1 cellular context compared by ENCODE assay signal in the genomic region with DNA sequence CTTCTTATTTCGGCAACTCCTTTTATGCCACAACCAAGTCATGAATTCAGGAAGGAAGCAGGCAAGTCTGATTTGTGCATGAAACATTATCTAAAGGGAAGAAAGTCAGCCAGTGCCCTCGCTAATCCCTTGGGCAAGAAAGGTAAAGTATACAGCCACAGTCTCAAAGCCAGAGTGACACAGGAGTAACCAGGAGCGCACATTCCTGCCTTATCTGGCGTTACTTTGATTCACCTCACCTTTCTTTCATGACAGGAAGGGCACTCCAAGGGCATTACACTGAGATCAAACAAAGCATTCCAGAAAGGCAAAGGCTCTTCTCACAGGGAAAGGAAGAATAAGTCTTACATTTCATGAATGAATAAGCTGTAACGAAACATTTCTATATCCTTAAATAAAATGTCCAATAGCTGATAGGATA.
A peak's percentile ranks its signal among the peaks of the same experiment; 100 is the strongest.
TF ChIP-seq lines count a peak whose summit lies in the region.

No MANE protein-coding gene starts in this region.

TF ChIP-seq in HepG2, 621 proteins besides CTCF, POLR2A, EP300 and RAD21 (continued from another document and continues in another):
- TF ChIP-seq SYNCRIP (IDR thresholded peaks at IDR 0.05; ENCODE audit: insufficient read depth, low read depth, low read length) = no peak
- TF ChIP-seq, protein P1, sequence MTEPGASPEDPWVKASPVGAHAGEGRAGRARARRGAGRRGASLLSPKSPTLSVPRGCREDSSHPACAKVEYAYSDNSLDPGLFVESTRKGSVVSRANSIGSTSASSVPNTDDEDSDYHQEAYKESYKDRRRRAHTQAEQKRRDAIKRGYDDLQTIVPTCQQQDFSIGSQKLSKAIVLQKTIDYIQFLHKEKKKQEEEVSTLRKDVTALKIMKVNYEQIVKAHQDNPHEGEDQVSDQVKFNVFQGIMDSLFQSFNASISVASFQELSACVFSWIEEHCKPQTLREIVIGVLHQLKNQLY (CRISPR knock-in tag; IDR thresholded peaks at IDR 0.05) = peak; percentile 79
- peak; percentile 95 for TF ChIP-seq FOSL2 (CRISPR knock-in tag; IDR thresholded peaks at IDR 0.05)
- TF ChIP-seq, protein P2, sequence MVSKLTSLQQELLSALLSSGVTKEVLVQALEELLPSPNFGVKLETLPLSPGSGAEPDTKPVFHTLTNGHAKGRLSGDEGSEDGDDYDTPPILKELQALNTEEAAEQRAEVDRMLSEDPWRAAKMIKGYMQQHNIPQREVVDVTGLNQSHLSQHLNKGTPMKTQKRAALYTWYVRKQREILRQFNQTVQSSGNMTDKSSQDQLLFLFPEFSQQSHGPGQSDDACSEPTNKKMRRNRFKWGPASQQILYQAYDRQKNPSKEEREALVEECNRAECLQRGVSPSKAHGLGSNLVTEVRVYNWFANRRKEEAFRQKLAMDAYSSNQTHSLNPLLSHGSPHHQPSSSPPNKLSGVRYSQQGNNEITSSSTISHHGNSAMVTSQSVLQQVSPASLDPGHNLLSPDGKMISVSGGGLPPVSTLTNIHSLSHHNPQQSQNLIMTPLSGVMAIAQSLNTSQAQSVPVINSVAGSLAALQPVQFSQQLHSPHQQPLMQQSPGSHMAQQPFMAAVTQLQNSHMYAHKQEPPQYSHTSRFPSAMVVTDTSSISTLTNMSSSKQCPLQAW (CRISPR knock-in tag; IDR thresholded peaks at IDR 0.05) = no peak; the same call in 1 of the 2 replicates
- peak; percentile 40; the same call in 1 of the 2 replicates for TF ChIP-seq GATAD1 (CRISPR knock-in tag; IDR thresholded peaks at IDR 0.05)
- 0 out of 2 replicates have a peak, but pooled peaks have one; percentile 12 for TF ChIP-seq ERF (CRISPR knock-in tag; IDR thresholded peaks at IDR 0.05)
- 0 out of 2 replicates have a peak, but pooled peaks have one; percentile 55 for TF ChIP-seq HOXA5 (CRISPR knock-in tag; IDR thresholded peaks at IDR 0.05)
- TF ChIP-seq ZFP90 (CRISPR knock-in tag; IDR thresholded peaks at IDR 0.05; ENCODE audit: borderline replicate concordance) = 0 out of 2 replicates have a peak, but pooled peaks have one; percentile 57
- peak; percentile 52; the same call in 1 of the 2 replicates for TF ChIP-seq YEATS4 (CRISPR knock-in tag; IDR thresholded peaks at IDR 0.05; ENCODE audit: borderline replicate concordance)
- TF ChIP-seq, protein P3, sequence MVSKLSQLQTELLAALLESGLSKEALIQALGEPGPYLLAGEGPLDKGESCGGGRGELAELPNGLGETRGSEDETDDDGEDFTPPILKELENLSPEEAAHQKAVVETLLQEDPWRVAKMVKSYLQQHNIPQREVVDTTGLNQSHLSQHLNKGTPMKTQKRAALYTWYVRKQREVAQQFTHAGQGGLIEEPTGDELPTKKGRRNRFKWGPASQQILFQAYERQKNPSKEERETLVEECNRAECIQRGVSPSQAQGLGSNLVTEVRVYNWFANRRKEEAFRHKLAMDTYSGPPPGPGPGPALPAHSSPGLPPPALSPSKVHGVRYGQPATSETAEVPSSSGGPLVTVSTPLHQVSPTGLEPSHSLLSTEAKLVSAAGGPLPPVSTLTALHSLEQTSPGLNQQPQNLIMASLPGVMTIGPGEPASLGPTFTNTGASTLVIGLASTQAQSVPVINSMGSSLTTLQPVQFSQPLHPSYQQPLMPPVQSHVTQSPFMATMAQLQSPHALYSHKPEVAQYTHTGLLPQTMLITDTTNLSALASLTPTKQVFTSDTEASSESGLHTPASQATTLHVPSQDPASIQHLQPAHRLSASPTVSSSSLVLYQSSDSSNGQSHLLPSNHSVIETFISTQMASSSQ (IDR thresholded peaks at IDR 0.05; ENCODE audit: low read depth) = peak; percentile 60
- TF ChIP-seq, protein P3 (CRISPR knock-in tag; IDR thresholded peaks at IDR 0.05; ENCODE audit: borderline replicate concordance) = peak; percentile 90; the same call in 1 of the 2 replicates
- TF ChIP-seq, protein P4, sequence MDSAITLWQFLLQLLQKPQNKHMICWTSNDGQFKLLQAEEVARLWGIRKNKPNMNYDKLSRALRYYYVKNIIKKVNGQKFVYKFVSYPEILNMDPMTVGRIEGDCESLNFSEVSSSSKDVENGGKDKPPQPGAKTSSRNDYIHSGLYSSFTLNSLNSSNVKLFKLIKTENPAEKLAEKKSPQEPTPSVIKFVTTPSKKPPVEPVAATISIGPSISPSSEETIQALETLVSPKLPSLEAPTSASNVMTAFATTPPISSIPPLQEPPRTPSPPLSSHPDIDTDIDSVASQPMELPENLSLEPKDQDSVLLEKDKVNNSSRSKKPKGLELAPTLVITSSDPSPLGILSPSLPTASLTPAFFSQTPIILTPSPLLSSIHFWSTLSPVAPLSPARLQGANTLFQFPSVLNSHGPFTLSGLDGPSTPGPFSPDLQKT (CRISPR knock-in tag; IDR thresholded peaks at IDR 0.05; ENCODE audit: borderline replicate concordance) = no peak
- TF ChIP-seq, protein P5, sequence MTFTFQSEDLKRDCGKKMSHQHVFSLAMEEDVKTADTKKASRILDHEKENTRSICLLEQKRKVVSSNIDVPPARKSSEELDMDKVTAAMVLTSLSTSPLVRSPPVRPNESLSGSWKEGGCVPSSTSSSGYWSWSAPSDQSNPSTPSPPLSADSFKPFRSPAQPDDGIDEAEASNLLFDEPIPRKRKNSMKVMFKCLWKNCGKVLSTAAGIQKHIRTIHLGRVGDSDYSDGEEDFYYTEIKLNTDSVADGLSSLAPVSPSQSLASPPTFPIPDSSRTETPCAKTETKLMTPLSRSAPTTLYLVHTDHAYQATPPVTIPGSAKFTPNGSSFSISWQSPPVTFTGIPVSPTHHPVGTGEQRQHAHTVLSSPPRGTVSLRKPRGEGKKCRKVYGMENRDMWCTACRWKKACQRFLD (CRISPR knock-in tag; IDR thresholded peaks at IDR 0.05; ENCODE audit: borderline replicate concordance) = no peak
- TF ChIP-seq, protein P6, sequence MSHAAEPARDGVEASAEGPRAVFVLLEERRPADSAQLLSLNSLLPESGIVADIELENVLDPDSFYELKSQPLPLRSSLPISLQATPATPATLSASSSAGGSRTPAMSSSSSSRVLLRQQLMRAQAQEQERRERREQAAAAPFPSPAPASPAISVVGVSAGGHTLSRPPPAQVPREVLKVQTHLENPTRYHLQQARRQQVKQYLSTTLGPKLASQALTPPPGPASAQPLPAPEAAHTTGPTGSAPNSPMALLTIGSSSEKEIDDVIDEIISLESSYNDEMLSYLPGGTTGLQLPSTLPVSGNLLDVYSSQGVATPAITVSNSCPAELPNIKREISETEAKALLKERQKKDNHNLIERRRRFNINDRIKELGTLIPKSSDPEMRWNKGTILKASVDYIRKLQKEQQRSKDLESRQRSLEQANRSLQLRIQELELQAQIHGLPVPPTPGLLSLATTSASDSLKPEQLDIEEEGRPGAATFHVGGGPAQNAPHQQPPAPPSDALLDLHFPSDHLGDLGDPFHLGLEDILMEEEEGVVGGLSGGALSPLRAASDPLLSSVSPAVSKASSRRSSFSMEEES (CRISPR knock-in tag; IDR thresholded peaks at IDR 0.05) = 0 out of 2 replicates have a peak, but pooled peaks have one; percentile 33
- TF ChIP-seq ZNF543 (CRISPR knock-in tag; IDR thresholded peaks at IDR 0.05) = no peak
- TF ChIP-seq HDAC2 (CRISPR knock-in tag; IDR thresholded peaks at IDR 0.05) = peak; percentile 95
- TF ChIP-seq EZH2 (conservative IDR thresholded peaks at IDR 0.05; ENCODE audit: low read depth, low read length) = no peak
- TF ChIP-seq, protein P7, sequence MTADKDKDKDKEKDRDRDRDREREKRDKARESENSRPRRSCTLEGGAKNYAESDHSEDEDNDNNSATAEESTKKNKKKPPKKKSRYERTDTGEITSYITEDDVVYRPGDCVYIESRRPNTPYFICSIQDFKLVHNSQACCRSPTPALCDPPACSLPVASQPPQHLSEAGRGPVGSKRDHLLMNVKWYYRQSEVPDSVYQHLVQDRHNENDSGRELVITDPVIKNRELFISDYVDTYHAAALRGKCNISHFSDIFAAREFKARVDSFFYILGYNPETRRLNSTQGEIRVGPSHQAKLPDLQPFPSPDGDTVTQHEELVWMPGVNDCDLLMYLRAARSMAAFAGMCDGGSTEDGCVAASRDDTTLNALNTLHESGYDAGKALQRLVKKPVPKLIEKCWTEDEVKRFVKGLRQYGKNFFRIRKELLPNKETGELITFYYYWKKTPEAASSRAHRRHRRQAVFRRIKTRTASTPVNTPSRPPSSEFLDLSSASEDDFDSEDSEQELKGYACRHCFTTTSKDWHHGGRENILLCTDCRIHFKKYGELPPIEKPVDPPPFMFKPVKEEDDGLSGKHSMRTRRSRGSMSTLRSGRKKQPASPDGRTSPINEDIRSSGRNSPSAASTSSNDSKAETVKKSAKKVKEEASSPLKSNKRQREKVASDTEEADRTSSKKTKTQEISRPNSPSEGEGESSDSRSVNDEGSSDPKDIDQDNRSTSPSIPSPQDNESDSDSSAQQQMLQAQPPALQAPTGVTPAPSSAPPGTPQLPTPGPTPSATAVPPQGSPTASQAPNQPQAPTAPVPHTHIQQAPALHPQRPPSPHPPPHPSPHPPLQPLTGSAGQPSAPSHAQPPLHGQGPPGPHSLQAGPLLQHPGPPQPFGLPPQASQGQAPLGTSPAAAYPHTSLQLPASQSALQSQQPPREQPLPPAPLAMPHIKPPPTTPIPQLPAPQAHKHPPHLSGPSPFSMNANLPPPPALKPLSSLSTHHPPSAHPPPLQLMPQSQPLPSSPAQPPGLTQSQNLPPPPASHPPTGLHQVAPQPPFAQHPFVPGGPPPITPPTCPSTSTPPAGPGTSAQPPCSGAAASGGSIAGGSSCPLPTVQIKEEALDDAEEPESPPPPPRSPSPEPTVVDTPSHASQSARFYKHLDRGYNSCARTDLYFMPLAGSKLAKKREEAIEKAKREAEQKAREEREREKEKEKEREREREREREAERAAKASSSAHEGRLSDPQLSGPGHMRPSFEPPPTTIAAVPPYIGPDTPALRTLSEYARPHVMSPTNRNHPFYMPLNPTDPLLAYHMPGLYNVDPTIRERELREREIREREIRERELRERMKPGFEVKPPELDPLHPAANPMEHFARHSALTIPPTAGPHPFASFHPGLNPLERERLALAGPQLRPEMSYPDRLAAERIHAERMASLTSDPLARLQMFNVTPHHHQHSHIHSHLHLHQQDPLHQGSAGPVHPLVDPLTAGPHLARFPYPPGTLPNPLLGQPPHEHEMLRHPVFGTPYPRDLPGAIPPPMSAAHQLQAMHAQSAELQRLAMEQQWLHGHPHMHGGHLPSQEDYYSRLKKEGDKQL (CRISPR knock-in tag; IDR thresholded peaks at IDR 0.05; ENCODE audit: low read depth) = peak; percentile 79; the same call in 1 of the 2 replicates
- TF ChIP-seq, protein P8, sequence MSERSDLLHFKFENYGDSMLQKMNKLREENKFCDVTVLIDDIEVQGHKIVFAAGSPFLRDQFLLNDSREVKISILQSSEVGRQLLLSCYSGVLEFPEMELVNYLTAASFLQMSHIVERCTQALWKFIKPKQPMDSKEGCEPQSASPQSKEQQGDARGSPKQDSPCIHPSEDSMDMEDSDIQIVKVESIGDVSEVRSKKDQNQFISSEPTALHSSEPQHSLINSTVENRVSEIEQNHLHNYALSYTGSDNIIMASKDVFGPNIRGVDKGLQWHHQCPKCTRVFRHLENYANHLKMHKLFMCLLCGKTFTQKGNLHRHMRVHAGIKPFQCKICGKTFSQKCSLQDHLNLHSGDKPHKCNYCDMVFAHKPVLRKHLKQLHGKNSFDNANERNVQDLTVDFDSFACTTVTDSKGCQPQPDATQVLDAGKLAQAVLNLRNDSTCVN (CRISPR knock-in tag; IDR thresholded peaks at IDR 0.05; ENCODE audit: borderline replicate concordance) = peak; percentile 28; the same call in 1 of the 2 replicates
- peak; percentile 48; the same call in 1 of the 2 replicates for TF ChIP-seq ZBTB7B (CRISPR knock-in tag; IDR thresholded peaks at IDR 0.05)
- TF ChIP-seq HMG20A (CRISPR knock-in tag; IDR thresholded peaks at IDR 0.05; ENCODE audit: borderline replicate concordance) = peak; percentile 97
- TF ChIP-seq, protein P9, sequence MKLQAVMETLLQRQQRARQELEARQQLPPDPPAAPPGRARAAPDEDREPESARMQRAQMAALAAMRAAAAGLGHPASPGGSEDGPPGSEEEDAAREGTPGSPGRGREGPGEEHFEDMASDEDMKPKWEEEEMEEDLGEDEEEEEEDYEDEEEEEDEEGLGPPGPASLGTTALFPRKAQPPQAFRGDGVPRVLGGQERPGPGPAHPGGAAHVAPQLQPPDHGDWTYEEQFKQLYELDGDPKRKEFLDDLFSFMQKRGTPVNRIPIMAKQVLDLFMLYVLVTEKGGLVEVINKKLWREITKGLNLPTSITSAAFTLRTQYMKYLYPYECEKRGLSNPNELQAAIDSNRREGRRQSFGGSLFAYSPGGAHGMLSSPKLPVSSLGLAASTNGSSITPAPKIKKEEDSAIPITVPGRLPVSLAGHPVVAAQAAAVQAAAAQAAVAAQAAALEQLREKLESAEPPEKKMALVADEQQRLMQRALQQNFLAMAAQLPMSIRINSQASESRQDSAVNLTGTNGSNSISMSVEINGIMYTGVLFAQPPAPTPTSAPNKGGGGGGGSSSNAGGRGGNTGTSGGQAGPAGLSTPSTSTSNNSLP (IDR thresholded peaks at IDR 0.05; ENCODE audit: low read depth, low read length) = peak; percentile 75
- no peak for TF ChIP-seq ZNF577 (CRISPR knock-in tag; IDR thresholded peaks at IDR 0.05; ENCODE audit: borderline replicate concordance, low read depth)
- TF ChIP-seq NKX3-1 (CRISPR knock-in tag; IDR thresholded peaks at IDR 0.05) = peak; percentile 24; the same call in 1 of the 2 replicates
- TF ChIP-seq FOXO1 (CRISPR knock-in tag; IDR thresholded peaks at IDR 0.05) = peak; percentile 83
- TF ChIP-seq MTF1 (CRISPR knock-in tag; IDR thresholded peaks at IDR 0.05) = no peak
- peak; percentile 80; the same call in 1 of the 2 replicates for TF ChIP-seq SNAPC2 (CRISPR knock-in tag; IDR thresholded peaks at IDR 0.05)
- peak; percentile 93; the same call in 1 of the 2 replicates for TF ChIP-seq NFKBIZ (CRISPR knock-in tag; IDR thresholded peaks at IDR 0.05)
- TF ChIP-seq HMG20B (CRISPR knock-in tag; conservative IDR thresholded peaks at IDR 0.05) = peak; percentile 96
- TF ChIP-seq, protein P10, sequence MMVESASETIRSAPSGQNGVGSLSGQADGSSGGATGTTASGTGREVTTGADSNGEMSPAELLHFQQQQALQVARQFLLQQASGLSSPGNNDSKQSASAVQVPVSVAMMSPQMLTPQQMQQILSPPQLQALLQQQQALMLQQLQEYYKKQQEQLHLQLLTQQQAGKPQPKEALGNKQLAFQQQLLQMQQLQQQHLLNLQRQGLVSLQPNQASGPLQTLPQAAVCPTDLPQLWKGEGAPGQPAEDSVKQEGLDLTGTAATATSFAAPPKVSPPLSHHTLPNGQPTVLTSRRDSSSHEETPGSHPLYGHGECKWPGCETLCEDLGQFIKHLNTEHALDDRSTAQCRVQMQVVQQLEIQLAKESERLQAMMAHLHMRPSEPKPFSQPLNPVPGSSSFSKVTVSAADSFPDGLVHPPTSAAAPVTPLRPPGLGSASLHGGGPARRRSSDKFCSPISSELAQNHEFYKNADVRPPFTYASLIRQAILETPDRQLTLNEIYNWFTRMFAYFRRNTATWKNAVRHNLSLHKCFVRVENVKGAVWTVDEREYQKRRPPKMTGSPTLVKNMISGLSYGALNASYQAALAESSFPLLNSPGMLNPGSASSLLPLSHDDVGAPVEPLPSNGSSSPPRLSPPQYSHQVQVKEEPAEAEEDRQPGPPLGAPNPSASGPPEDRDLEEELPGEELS (CRISPR knock-in tag; IDR thresholded peaks at IDR 0.05) = peak; percentile 94
